30 cellular contexts compared by ENCODE assay signal in genomic region chr7:9241826-9242225, GRCh38.
"Had no signal": no experiment of that assay in that cellular context is flagged by ENCODE, and none has a peak within 500 bp of the region (broad histone marks: within the 10 kb centered on the region; RNA-seq: fewer than 3 reads in every experiment).

No MANE protein-coding gene starts in this region.

- ATAC-seq: activated CD4-positive, alpha-beta T cell treated with anti-CD3 and anti-CD28 coated beads for 36 hours; activated CD4-positive, CD25-positive, alpha-beta regulatory T cell treated with anti-CD3 and anti-CD28 coated beads, Interleukin-2, amount 50 U/mL, for 24 hours; activated naive CD4-positive, alpha-beta T cell treated with anti-CD3 and anti-CD28 coated beads, Interleukin-2, amount 50 U/mL, for 72 hours; activated T-cell treated with anti-CD3 and anti-CD28 coated beads, Interleukin-2, amount 50 U/mL, for 4 hours; body of pancreas; Panc1 had no signal

- H3K4me1 ChIP-seq: adrenal gland, body of pancreas, breast epithelium had no signal

- H3K9me3 ChIP-seq: adrenal gland, body of pancreas, breast epithelium, MG63, SJCRH30 had no signal

- DNase-seq: activated CD4-positive, alpha-beta memory T cell treated with anti-CD3 and anti-CD28 coated beads for 36 hours; activated CD4-positive, alpha-beta T cell treated with anti-CD3 and anti-CD28 coated beads for 36 hours; activated CD4-positive, alpha-beta T cell treated with anti-CD3 and anti-CD28 coated beads, Interleukin-2, amount 50 U/mL, for 1 hour; activated CD8-positive, alpha-beta memory T cell treated with anti-CD3 and anti-CD28 coated beads, Interleukin-2, amount 50 U/mL, for 4 hours; activated gamma-delta T cell treated with Interleukin-2 at 50 U/mL for 16 hours; activated naive CD4-positive, alpha-beta T cell treated with anti-CD3 and anti-CD28 coated beads for 36 hours; activated T-cell treated with anti-CD3 and anti-CD28 coated beads for 4 hours; activated T-cell treated with anti-CD3 and anti-CD28 coated beads, Interleukin-2, amount 50 U/mL, for 4 hours; adrenal gland; body of pancreas; Kasumi-1; KBM-7; NCI-H1092 treated with DMSO at 0.1 percent for 48 hours; NCI-H146; NCI-H187; NCI-H2029 treated with DMSO at 0.1 percent for 48 hours; NCI-H2107; NCI-H226; NCI-H446 treated with DMSO at 0.1 percent for 48 hours; NCI-H524 treated with DMSO at 0.1 percent for 48 hours; NK-92 treated with Interleukin-12 subunit alpha and Interleukin-12 subunit beta, amount 100 ng/mL, for 24 hours; SHP77; SJCRH30; T1000 had no signal

- H3K27ac ChIP-seq: adrenal gland, body of pancreas, breast epithelium, SJCRH30, SK-N-MC had no signal

- H3K27me3 ChIP-seq: adrenal gland, body of pancreas, breast epithelium, MG63, SJCRH30 had no signal

- H3K36me3 ChIP-seq: adrenal gland, breast epithelium, MG63, SJCRH30 had no signal

- H3K4me3 ChIP-seq: adrenal gland, body of pancreas, breast epithelium, SJCRH30, SK-N-MC had no signal
